9 cellular contexts compared by ENCODE assay signal in the genomic region with DNA sequence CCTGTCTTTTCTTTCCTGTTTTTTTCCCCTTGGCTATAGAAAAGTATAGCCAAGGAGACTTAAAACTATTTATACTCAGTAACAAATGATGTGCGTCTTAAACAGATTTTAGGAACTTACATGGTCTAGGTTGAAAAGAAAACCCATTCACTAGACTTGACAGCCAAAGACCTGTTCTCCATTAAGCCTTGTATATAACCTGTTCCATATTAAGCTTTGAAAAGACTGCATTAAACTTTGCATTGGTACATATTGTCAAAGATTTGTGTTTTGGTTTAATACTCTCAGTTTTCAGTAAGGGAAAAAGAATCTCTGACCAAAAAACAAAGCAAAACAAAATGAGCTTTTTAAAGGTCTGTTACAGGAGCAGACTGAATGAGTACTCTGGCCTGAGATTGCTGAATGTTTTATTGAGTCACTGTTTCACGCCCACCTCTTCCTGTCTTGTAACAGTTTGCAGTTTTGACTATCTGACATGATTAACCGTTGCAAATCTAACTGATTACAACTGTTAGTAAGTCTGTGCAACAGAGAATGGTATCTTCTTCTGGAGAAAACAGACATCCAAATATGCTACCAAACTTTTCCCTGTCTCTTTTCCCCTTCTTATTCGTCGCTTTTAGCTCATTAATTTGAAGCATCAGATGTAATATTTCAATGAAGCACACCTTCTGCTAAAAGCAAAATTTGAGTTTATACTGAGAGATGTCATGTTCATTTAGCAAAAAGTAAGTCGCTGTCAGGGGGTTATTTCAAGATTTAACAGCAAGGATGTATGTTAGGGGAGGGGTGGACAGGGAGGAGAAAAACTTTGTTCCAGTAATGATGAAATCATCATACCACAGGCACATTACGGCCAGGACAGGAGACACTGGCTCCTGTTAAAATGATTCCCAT. TPM values are rescaled to one million over a fixed set of nuclear protein-coding genes. Genes with fewer than 3 reads are reported as not detected.
DNase-seq lines count a peak whose midpoint lies in the region; ATAC-seq and TF ChIP-seq lines count a peak whose summit lies in the region.
"Had no signal": no experiment of that assay in that cellular context is flagged by ENCODE, and none has a peak within 500 bp of the region (broad histone marks: within the 10 kb centered on the region; RNA-seq: fewer than 3 reads in every experiment).

No MANE protein-coding gene starts in this region.

- H3K4me3 ChIP-seq in fibroblast of villous mesenchyme (ENCODE audit: low read depth, low read length) = peak overlapping the region; percentile 12

- peaks cover 6% of the 10 kb centered on the region for H3K36me3 Mint-ChIP-seq in T-helper 17 cell (ENCODE audit: low read depth)
- H3K36me3 Mint-ChIP-seq in stimulated activated naive CD8-positive, alpha-beta T cell treated with anti-CD3 and anti-CD28 coated beads, Interleukin-15, Interleukin-2, amounts not matched to agents 100 ng/mL and 50 ng/mL, for 24 hours (ENCODE audit: low read depth) = peaks cover 44% of the 10 kb centered on the region

- no peak for TF ChIP-seq CTCF in fibroblast of villous mesenchyme (IDR thresholded peaks at IDR 0.05; ENCODE audit: insufficient read depth, low read depth, low read length)

- intact Hi-C loops in left colon (cut with DNase I, micrococcal nuclease) = no loop called here

- H3K27me3 Mint-ChIP-seq in T-helper 17 cell = no peaks in the 10 kb centered on the region
- H3K27me3 Mint-ChIP-seq in stimulated activated naive CD8-positive, alpha-beta T cell treated with anti-CD3 and anti-CD28 coated beads, Interleukin-15, Interleukin-2, amounts not matched to agents 100 ng/mL and 50 ng/mL, for 24 hours = no peaks in the 10 kb centered on the region

- H3K4me3 Mint-ChIP-seq in T-helper 17 cell = peak overlapping the region; percentile 75
- H3K4me3 Mint-ChIP-seq in stimulated activated naive CD8-positive, alpha-beta T cell treated with anti-CD3 and anti-CD28 coated beads, Interleukin-15, Interleukin-2, amounts not matched to agents 100 ng/mL and 50 ng/mL, for 24 hours = peak overlapping the region; percentile 72

- H3K27ac Mint-ChIP-seq in T-helper 17 cell = peak overlapping the region; percentile 90
- peak overlapping the region; percentile 88 for H3K27ac Mint-ChIP-seq in stimulated activated naive CD8-positive, alpha-beta T cell treated with anti-CD3 and anti-CD28 coated beads, Interleukin-15, Interleukin-2, amounts not matched to agents 100 ng/mL and 50 ng/mL, for 24 hours

- H3K9me3 ChIP-seq in T-helper 17 cell (ENCODE audit: control insufficient read depth, low read length, poor library complexity, severe bottlenecking) = no peaks in the 10 kb centered on the region

- H3K4me1 Mint-ChIP-seq in T-helper 17 cell = peaks cover 54% of the 10 kb centered on the region
- H3K4me1 Mint-ChIP-seq in stimulated activated naive CD8-positive, alpha-beta T cell treated with anti-CD3 and anti-CD28 coated beads, Interleukin-15, Interleukin-2, amounts not matched to agents 100 ng/mL and 50 ng/mL, for 24 hours (ENCODE audit: low read depth) = peaks cover 84% of the 10 kb centered on the region

- H3K9me3 Mint-ChIP-seq in stimulated activated naive CD8-positive, alpha-beta T cell treated with anti-CD3 and anti-CD28 coated beads, Interleukin-15, Interleukin-2, amounts not matched to agents 100 ng/mL and 50 ng/mL, for 24 hours = no peaks in the 10 kb centered on the region

- ATAC-seq in T-helper 17 cell (peak; percentile 66), left colon (no peak)

- DNase-seq in A172 (ENCODE audit: low spot score) = peak; percentile 74
- DNase-seq in H4 (ENCODE audit: low spot score) = peak; percentile 69
- DNase-seq in T-helper 17 cell = no peak
- peak; percentile 83 for DNase-seq in fibroblast of villous mesenchyme (ENCODE audit: low read depth)
- no peak for DNase-seq in NCI-H2171 (lab: John Stamatoyannopoulos, UW)
- DNase-seq in putamen (ENCODE audit: low spot score) = no peak
- no peak for DNase-seq in left colon
- DNase-seq: right cardiac atrium had no signal

RNA-seq across cellular contexts. Expression of gene SUPT3H, which starts 59.1 kb away (rescaled TPM):
- 5.3 and 8.2 TPM in 2 replicates for total RNA-seq in A172 (2014; rRNA removed; shearing (Covaris generic))
- 5.9 and 7.5 TPM in 2 replicates for total RNA-seq in H4 (2014; rRNA removed; shearing (Covaris generic))
- 10 to 100 TPM; 10.8 to 17.6 TPM for total RNA-seq in T-helper 17 cell
- 7.8 and 10.0 TPM in 2 replicates for total RNA-seq in fibroblast of villous mesenchyme
- total RNA-seq in left colon = 1 to 10 TPM; 2.0 to 2.8 TPM

Comparison
In these comparisons a context has a peak if more than half of its experiments do, and no peak if none do; other contexts are left out.
1. DNase-seq: peak in A172 (single experiment), H4 (single experiment) and fibroblast of villous mesenchyme (single experiment); none in T-helper 17 cell (0 of 3), NCI-H2171 (single experiment), putamen (single experiment) and left colon (0 of 2).